In the genomic region with DNA sequence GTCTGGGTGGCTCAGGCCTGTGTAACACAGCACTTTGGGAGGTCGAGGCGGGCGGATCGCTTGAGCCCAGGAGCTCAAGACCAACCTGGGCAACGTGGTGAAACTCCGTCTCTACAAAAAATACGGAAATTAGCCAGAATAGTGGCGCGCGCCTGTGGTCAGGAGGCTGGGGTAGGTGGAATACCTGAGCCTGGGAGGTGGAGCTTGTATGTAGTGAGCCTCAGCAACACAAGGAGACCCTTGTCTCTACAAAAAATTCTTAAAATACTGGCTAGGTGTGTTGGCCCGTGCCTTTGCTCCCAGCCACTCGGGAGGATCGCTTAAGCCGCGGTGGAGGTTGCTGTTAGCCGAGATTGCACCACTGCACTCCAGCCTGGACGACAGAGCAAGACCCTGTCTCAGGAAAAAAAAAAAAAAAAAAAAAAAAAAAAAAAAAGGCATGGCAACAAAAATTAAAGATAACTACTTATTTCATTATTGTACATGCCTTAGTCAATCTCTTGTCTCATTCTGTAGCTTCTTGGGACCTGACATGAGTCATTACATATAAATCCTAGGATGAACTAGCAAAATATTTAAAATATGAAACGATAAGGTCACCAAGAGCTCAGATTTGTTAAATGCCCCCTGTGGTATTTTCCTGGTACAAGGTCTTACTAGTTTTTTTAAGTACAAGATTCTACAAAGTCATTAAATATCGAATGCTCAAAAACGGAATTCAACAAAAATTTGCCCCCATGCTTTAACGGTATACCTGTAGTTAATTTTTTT, we compare ENCODE assay signal across 8 cellular contexts. TPM values are rescaled to one million over a fixed set of nuclear protein-coding genes. Genes with fewer than 3 reads are reported as not detected.
A peak's percentile ranks its signal among the peaks of the same experiment; 100 is the strongest.
DNase-seq lines count a peak whose midpoint lies in the region.

No MANE protein-coding gene starts in this region.

- peaks cover 54% of the 10 kb centered on the region for H3K36me3 ChIP-seq in iPS-20b (ENCODE audit: insufficient read depth, low read depth, low read length)

- peak overlapping the region; percentile 87 for H3K27ac ChIP-seq in iPS-20b (ENCODE audit: low read length)

- peaks cover 64% of the 10 kb centered on the region for H3K36me3 Mint-ChIP-seq in activated naive CD4-positive, alpha-beta T cell treated with anti-CD3 and anti-CD28 coated beads for 36 hours (ENCODE audit: low read depth)

- CTCF ChIA-PET in activated naive CD4-positive, alpha-beta T cell treated with anti-CD3 and anti-CD28 coated beads for 36 hours (lab: Charles Lee), result interaction anchor here (0.6 to 2.2 kb wide), 6 partner anchors 13 to 1186 kb away, joined by 3 to 10 read pairs (median 3); a partner anchor contains a TSS

- peak overlapping the region; percentile 99 for H3K4me3 ChIP-seq in iPS-20b (ENCODE audit: low read length)

- intact Hi-C loops in activated naive CD4-positive, alpha-beta T cell treated with anti-CD3 and anti-CD28 coated beads for 36 hours (cut with micrococcal nuclease), result loop anchor here (2.0 to 10.0 kb wide), 4 partner anchors 197 to 1355 kb away; a partner anchor contains a TSS

- peak overlapping the region; percentile 97 for H3K27ac Mint-ChIP-seq in activated naive CD4-positive, alpha-beta T cell treated with anti-CD3 and anti-CD28 coated beads for 36 hours

- peaks cover 49% of the 10 kb centered on the region for H3K4me1 Mint-ChIP-seq in activated naive CD4-positive, alpha-beta T cell treated with anti-CD3 and anti-CD28 coated beads for 36 hours (ENCODE audit: low read depth)

- peak overlapping the region; percentile 100 for H3K9ac ChIP-seq in iPS-20b (ENCODE audit: low read depth, low read length)

- no peaks in the 10 kb centered on the region for H3K27me3 Mint-ChIP-seq in activated naive CD4-positive, alpha-beta T cell treated with anti-CD3 and anti-CD28 coated beads for 36 hours (ENCODE audit: low read depth)

- no peaks in the 10 kb centered on the region for H3K9me3 ChIP-seq in iPS-20b (ENCODE audit: insufficient read depth, low read depth, low read length)

- peaks cover 14% of the 10 kb centered on the region for H3K4me1 ChIP-seq in iPS-20b (ENCODE audit: insufficient read depth, low read length)

- no peaks in the 10 kb centered on the region for H3K27me3 ChIP-seq in iPS-20b (ENCODE audit: insufficient read depth, low read length)

- H3K4me3 Mint-ChIP-seq in activated naive CD4-positive, alpha-beta T cell treated with anti-CD3 and anti-CD28 coated beads for 36 hours, result peak overlapping the region; percentile 93

- DNase-seq in NCI-H82 (lab: John Stamatoyannopoulos, UW), result peak; percentile 31
- DNase-seq in NCI-H82 treated with DMSO at 0.1 percent for 48 hours (lab: John Stamatoyannopoulos, UW; ENCODE audit: unreplicated experiment), result no peak
- DNase-seq in NCI-H226, result peak; percentile 31
- peak; percentile 68 for DNase-seq in activated naive CD4-positive, alpha-beta T cell treated with anti-CD3 and anti-CD28 coated beads for 36 hours
- peak; percentile 20 to 29 for DNase-seq in stimulated activated CD4-positive, alpha-beta T cell treated with anti-CD3 and anti-CD28 coated beads, Interleukin-1b, Interleukin-23, amount 100 ng/mL, for 4 hours (ENCODE audit: low read depth in 2 of 2)
- no peak for DNase-seq in epidermal melanocyte (ENCODE audit: insufficient read length, low spot score)
- DNase-seq in cerebellar nuclear complex (lab: John Stamatoyannopoulos, UW), result no peak

- H3K9me3 Mint-ChIP-seq in activated naive CD4-positive, alpha-beta T cell treated with anti-CD3 and anti-CD28 coated beads for 36 hours, result no peaks in the 10 kb centered on the region

RNA-seq across cellular contexts. Expression of a gene that starts 1.1 kb away (rescaled TPM):
- total RNA-seq in activated naive CD4-positive, alpha-beta T cell treated with anti-CD3 and anti-CD28 coated beads for 36 hours, result 100 to 1,000 TPM; 442 to 482 TPM

RNA-seq across cellular contexts. Expression of a gene that starts 1.3 kb away (rescaled TPM):
- total RNA-seq in activated naive CD4-positive, alpha-beta T cell treated with anti-CD3 and anti-CD28 coated beads for 36 hours, result 10 to 100 TPM; 15.1 to 16.3 TPM

RNA-seq across cellular contexts. Expression of a gene that starts 43.9 kb away (rescaled TPM):
- 10 to 100 TPM; 19.4 to 22.6 TPM for total RNA-seq in activated naive CD4-positive, alpha-beta T cell treated with anti-CD3 and anti-CD28 coated beads for 36 hours

Comparison
In these comparisons a context has a peak if more than half of its experiments do, and no peak if none do; other contexts are left out.
1. DNase-seq: peak in NCI-H82 (single experiment), NCI-H226 (single experiment), activated naive CD4-positive, alpha-beta T cell treated with anti-CD3 and anti-CD28 coated beads for 36 hours (single experiment) and stimulated activated CD4-positive, alpha-beta T cell treated with anti-CD3 and anti-CD28 coated beads, Interleukin-1b, Interleukin-23, amount 100 ng/mL, for 4 hours (2 of 2); none in NCI-H82 treated with DMSO at 0.1 percent for 48 hours (single experiment), epidermal melanocyte (single experiment) and cerebellar nuclear complex (0 of 2).